In the genomic region with DNA sequence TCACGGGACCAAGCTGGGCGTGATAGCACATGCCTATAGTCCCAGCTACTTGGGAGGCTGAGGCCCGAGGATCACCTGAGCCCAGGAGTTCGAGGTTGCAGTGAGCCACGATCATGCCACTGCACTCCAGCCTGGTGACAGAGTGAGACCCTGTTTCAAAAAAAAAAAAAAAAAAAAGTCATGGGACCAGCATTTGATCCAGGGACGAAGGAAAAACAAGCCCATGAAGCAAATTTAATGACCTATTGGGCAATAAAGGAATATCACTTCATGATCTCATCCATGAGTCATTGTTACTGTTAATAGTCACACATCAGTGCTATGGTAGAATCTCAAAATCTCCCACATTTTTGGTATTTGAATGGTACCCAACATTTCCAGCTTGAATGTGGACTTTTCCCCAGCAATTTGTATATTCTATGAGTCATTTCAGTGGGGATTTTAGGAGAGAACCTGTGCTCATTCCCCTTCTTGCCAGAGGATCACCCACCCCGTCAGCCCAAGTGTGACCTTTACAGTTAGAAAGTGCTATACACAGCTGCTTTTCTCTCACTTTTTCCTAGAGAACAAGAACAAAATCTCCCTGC, we compare ENCODE assay signal across 7 cellular contexts. TPM values are rescaled to one million over a fixed set of nuclear protein-coding genes. Genes with fewer than 3 reads are reported as not detected.
DNase-seq lines count a peak whose midpoint lies in the region; ATAC-seq and FAIRE-seq lines count a peak whose summit lies in the region.

No MANE protein-coding gene starts in this region.

- H3K27ac Mint-ChIP-seq in activated naive CD8-positive, alpha-beta T cell treated with anti-CD3 and anti-CD28 coated beads for 36 hours: peak overlapping the region; percentile 45
- H3K27ac Mint-ChIP-seq in stimulated activated naive CD8-positive, alpha-beta T cell treated with anti-CD3 and anti-CD28 coated beads, Interleukin-15, amount 100 ng/mL, for 72 hours: no peak overlapping the region

- peaks cover 12% of the 10 kb centered on the region for H3K4me1 Mint-ChIP-seq in activated naive CD8-positive, alpha-beta T cell treated with anti-CD3 and anti-CD28 coated beads for 36 hours
- peaks cover 16% of the 10 kb centered on the region for H3K4me1 Mint-ChIP-seq in stimulated activated naive CD8-positive, alpha-beta T cell treated with anti-CD3 and anti-CD28 coated beads, Interleukin-15, amount 100 ng/mL, for 72 hours

- ATAC-seq in left ventricle myocardium superior: peak; percentile 87
- ATAC-seq in stimulated activated naive CD8-positive, alpha-beta T cell treated with anti-CD3 and anti-CD28 coated beads, Interleukin-15, amount 100 ng/mL, for 72 hours: peak; percentile 52

- H3K4me3 Mint-ChIP-seq in activated naive CD8-positive, alpha-beta T cell treated with anti-CD3 and anti-CD28 coated beads for 36 hours: no peak overlapping the region
- H3K4me3 Mint-ChIP-seq in stimulated activated naive CD8-positive, alpha-beta T cell treated with anti-CD3 and anti-CD28 coated beads, Interleukin-15, amount 100 ng/mL, for 72 hours: no peak overlapping the region

- no peaks in the 10 kb centered on the region for H3K27me3 Mint-ChIP-seq in activated naive CD8-positive, alpha-beta T cell treated with anti-CD3 and anti-CD28 coated beads for 36 hours
- H3K27me3 Mint-ChIP-seq in stimulated activated naive CD8-positive, alpha-beta T cell treated with anti-CD3 and anti-CD28 coated beads, Interleukin-15, amount 100 ng/mL, for 72 hours: no peaks in the 10 kb centered on the region

- DNase-seq in HTR-8/SVneo (ENCODE audit: insufficient read length, low spot score) (peak; percentile 60), left ventricle myocardium superior (no peak), NCI-H2081 (lab: John Stamatoyannopoulos, UW) (no peak), NCI-H2029 treated with DMSO at 0.1 percent for 48 hours (lab: John Stamatoyannopoulos, UW) (no peak), COLO668 (lab: John Stamatoyannopoulos, UW; ENCODE audit: unreplicated experiment) (no peak)
- DNase-seq in activated naive CD8-positive, alpha-beta T cell treated with anti-CD3 and anti-CD28 coated beads for 36 hours: peak; percentile 8
- DNase-seq in stimulated activated naive CD8-positive, alpha-beta T cell treated with anti-CD3 and anti-CD28 coated beads, Interleukin-15, amount 100 ng/mL, for 72 hours: no peak

- peaks cover 5% of the 10 kb centered on the region for H3K9me3 Mint-ChIP-seq in activated naive CD8-positive, alpha-beta T cell treated with anti-CD3 and anti-CD28 coated beads for 36 hours
- H3K9me3 Mint-ChIP-seq in stimulated activated naive CD8-positive, alpha-beta T cell treated with anti-CD3 and anti-CD28 coated beads, Interleukin-15, amount 100 ng/mL, for 72 hours: no peaks in the 10 kb centered on the region

- peaks cover 4% of the 10 kb centered on the region for H3K36me3 Mint-ChIP-seq in activated naive CD8-positive, alpha-beta T cell treated with anti-CD3 and anti-CD28 coated beads for 36 hours

- FAIRE-seq in HTR-8/SVneo (lab: Jason Lieb, UNC): no peak

- intact Hi-C loops in left ventricle myocardium superior (cut with micrococcal nuclease): no loop called here

RNA-seq across cellular contexts. Expression of a gene that starts 8.5 kb away (rescaled TPM):
- total RNA-seq in activated naive CD8-positive, alpha-beta T cell treated with anti-CD3 and anti-CD28 coated beads for 36 hours: 100 to 1,000 TPM; 112 to 122 TPM
- 1,053 TPM for total RNA-seq in left ventricle myocardium superior

RNA-seq across cellular contexts. Expression of a gene that starts 25.8 kb away (rescaled TPM):
- 100 to 1,000 TPM in 1 of 2 experiments, 10 to 100 TPM in 1; 98.3 to 101 TPM for total RNA-seq in activated naive CD8-positive, alpha-beta T cell treated with anti-CD3 and anti-CD28 coated beads for 36 hours
- 46.4 TPM for total RNA-seq in left ventricle myocardium superior

Comparison
In these comparisons a context has a peak if more than half of its experiments do, and no peak if none do; other contexts are left out.
1. DNase-seq: peak in HTR-8/SVneo (single experiment) and activated naive CD8-positive, alpha-beta T cell treated with anti-CD3 and anti-CD28 coated beads for 36 hours (single experiment); none in left ventricle myocardium superior (single experiment), stimulated activated naive CD8-positive, alpha-beta T cell treated with anti-CD3 and anti-CD28 coated beads, Interleukin-15, amount 100 ng/mL, for 72 hours (0 of 2), NCI-H2081 (0 of 2), NCI-H2029 treated with DMSO at 0.1 percent for 48 hours (single experiment) and COLO668 (single experiment).